ENCODE assay signal across 21 cellular contexts in genomic region chr15:66138882-66139281, GRCh38.
A peak's percentile ranks its signal among the peaks of the same experiment; 100 is the strongest.
DNase-seq lines count a peak whose midpoint lies in the region; ATAC-seq and TF ChIP-seq lines count a peak whose summit lies in the region.
"Had no signal": no experiment of that assay in that cellular context is flagged by ENCODE, and none has a peak within 500 bp of the region (broad histone marks: within the 10 kb centered on the region; RNA-seq: fewer than 3 reads in every experiment).

No MANE protein-coding gene starts in this region.

- no peaks in the 10 kb centered on the region; the same call in 1 of the 2 replicates for H3K79me2 ChIP-seq in OCI-LY1 (ENCODE audit: insufficient read depth, low read length)

- H3K9ac ChIP-seq in OCI-LY1 (ENCODE audit: low read length): no peak overlapping the region
- H3K9ac ChIP-seq: KMS-11 had no signal

- in situ Hi-C loops in G401 (cut with HindIII; ENCODE audit: low sequenced_read_pairs): no loop called here

- H3K27me3 ChIP-seq in OCI-LY1 (ENCODE audit: insufficient read depth, low read length): no peaks in the 10 kb centered on the region

- H4K20me1 ChIP-seq in OCI-LY1 (ENCODE audit: insufficient read depth, low read length): no peaks in the 10 kb centered on the region

- no peak for ATAC-seq in HG03442 (IDR thresholded peaks at IDR 0.05; ENCODE audit: unreplicated experiment)
- ATAC-seq: A549; CD8-positive, alpha-beta T cell; HCT116 had no signal

- no peaks in the 10 kb centered on the region for H3K9me2 ChIP-seq in OCI-LY1 (ENCODE audit: low read depth, low read length)

- no peaks in the 10 kb centered on the region for H3K9me3 ChIP-seq in OCI-LY1 (ENCODE audit: low read length)
- H3K9me3 ChIP-seq: A549, Caco-2 had no signal

- H3K27ac ChIP-seq in OCI-LY1 (ENCODE audit: low read depth, low read length, poor library complexity, severe bottlenecking): peak overlapping the region; percentile 48
- H3K27ac ChIP-seq: A549, HL-60, KMS-11 had no signal

- H2AFZ ChIP-seq in OCI-LY1 (ENCODE audit: low read length): no peak overlapping the region

- no peaks in the 10 kb centered on the region for H3K36me3 Mint-ChIP-seq in mesothelial cell of epicardium
- H3K36me3 Mint-ChIP-seq: CD8-positive, alpha-beta T cell had no signal

- peaks cover 11% of the 10 kb centered on the region for H3F3A ChIP-seq in OCI-LY1 (ENCODE audit: insufficient read depth, low read length)

- DNase-seq in G401 (ENCODE audit: low spot score): peak; percentile 73
- DNase-seq in cerebellum (ENCODE audit: low spot score): peak; percentile 49
- DNase-seq in mesothelial cell of epicardium (ENCODE audit: low spot score in 2 of 2, unreplicated experiment in 2 of 2): no peak
- no peak for DNase-seq in amniotic stem cell (lab: John Stamatoyannopoulos, UW)
- DNase-seq in NOMO-1 (lab: John Stamatoyannopoulos, UW; ENCODE audit: unreplicated experiment in 2 of 2): no peak
- DNase-seq: AML-193; Caco-2; CD8-positive, alpha-beta T cell; NCI-H1048; NCI-H1694; NCI-H2227 treated with DMSO at 0.1 percent for 48 hours; NCI-H526 treated with DMSO at 0.1 percent for 48 hours; NK-92 treated with Interleukin-12 subunit alpha and Interleukin-12 subunit beta, amount 100 ng/mL, for 24 hours; RPMI8226 had no signal

- H3K4me3 Mint-ChIP-seq in mesothelial cell of epicardium: no peak overlapping the region
- H3K4me3 Mint-ChIP-seq: CD8-positive, alpha-beta T cell; IgD-negative memory B cell had no signal

- H3K4me2 ChIP-seq in OCI-LY1 (ENCODE audit: low read length): no peak overlapping the region
- H3K4me2 ChIP-seq: A549, KMS-11 had no signal

- no peak overlapping the region for H3K4me3 ChIP-seq in OCI-LY1 (ENCODE audit: low read depth, low read length, poor library complexity, severe bottlenecking)
- H3K4me3 ChIP-seq: A549 had no signal

- peak overlapping the region; percentile 62 for H3K27ac Mint-ChIP-seq in mesothelial cell of epicardium
- H3K27ac Mint-ChIP-seq: CD8-positive, alpha-beta T cell; IgD-negative memory B cell had no signal

- TF ChIP-seq CTCF in OCI-LY1 (IDR thresholded peaks at IDR 0.05; ENCODE audit: low read length): no peak
- TF ChIP-seq CTCF in mesothelial cell of epicardium (IDR thresholded peaks at IDR 0.05; ENCODE audit: unreplicated experiment): no peak

- peaks cover 58% of the 10 kb centered on the region for H3K36me3 ChIP-seq in OCI-LY1 (ENCODE audit: insufficient read depth, low read length)

- peaks cover 32% of the 10 kb centered on the region for H3K4me1 Mint-ChIP-seq in mesothelial cell of epicardium
- H3K4me1 Mint-ChIP-seq: IgD-negative memory B cell had no signal

- H3K9me3 Mint-ChIP-seq in mesothelial cell of epicardium: no peaks in the 10 kb centered on the region
- H3K9me3 Mint-ChIP-seq: CD8-positive, alpha-beta T cell; IgD-negative memory B cell had no signal

- H3K27me3 Mint-ChIP-seq in mesothelial cell of epicardium (ENCODE audit: low read depth): peaks cover 14% of the 10 kb centered on the region

- peaks cover 59% of the 10 kb centered on the region for H3K4me1 ChIP-seq in OCI-LY1 (ENCODE audit: insufficient read depth, low read length, severe bottlenecking)
- H3K4me1 ChIP-seq: A549, Caco-2 had no signal

Comparison
In these comparisons a context has a peak if more than half of its experiments do, and no peak if none do; other contexts are left out.
1. DNase-seq: peak in G401 (single experiment) and cerebellum (single experiment); none in mesothelial cell of epicardium (0 of 2), amniotic stem cell (single experiment) and NOMO-1 (0 of 2).